1 cellular context compared by ENCODE assay signal in the genomic region with DNA sequence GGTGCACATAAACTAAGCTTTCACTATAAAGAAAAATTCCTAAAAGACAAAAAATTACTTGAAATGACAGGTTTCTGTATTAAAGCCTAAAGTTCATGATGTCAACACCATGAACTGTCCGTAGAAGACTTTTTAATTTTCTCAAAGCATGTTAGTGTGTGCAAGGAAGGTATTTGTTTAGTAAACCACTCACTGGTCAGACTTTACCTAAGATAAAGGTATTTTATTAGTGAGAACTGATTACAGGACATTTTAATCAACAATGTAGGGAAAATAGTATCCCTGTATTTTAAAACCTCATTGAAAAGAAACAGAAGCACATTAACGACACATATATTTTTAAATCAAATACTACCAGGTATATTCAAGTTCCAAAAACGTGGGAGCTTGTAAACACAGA.
TF ChIP-seq lines count a peak whose summit lies in the region.

No MANE protein-coding gene starts in this region.

TF ChIP-seq in GM12878, 131 proteins besides CTCF, POLR2A, EP300 and RAD21:
- TF ChIP-seq POLR2AphosphoS5 (IDR thresholded peaks at IDR 0.05; ENCODE audit: low read length) (no peak), KDM1A (IDR thresholded peaks at IDR 0.05; ENCODE audit: borderline replicate concordance) (no peak), EED (IDR thresholded peaks at IDR 0.05; ENCODE audit: low read depth) (no peak), ZBED1 (IDR thresholded peaks at IDR 0.05; ENCODE audit: borderline replicate concordance) (no peak), NFIC (IDR thresholded peaks at IDR 0.05; ENCODE audit: low read depth, low read length) (no peak), RELA (IDR thresholded peaks at IDR 0.05; ENCODE audit: borderline replicate concordance, partially characterized antibody) (no peak), CHD2 (IDR thresholded peaks at IDR 0.05; ENCODE audit: borderline replicate concordance, low read depth, low read length) (no peak), LARP7 (IDR thresholded peaks at IDR 0.05) (no peak)
- TF ChIP-seq, protein P1, sequence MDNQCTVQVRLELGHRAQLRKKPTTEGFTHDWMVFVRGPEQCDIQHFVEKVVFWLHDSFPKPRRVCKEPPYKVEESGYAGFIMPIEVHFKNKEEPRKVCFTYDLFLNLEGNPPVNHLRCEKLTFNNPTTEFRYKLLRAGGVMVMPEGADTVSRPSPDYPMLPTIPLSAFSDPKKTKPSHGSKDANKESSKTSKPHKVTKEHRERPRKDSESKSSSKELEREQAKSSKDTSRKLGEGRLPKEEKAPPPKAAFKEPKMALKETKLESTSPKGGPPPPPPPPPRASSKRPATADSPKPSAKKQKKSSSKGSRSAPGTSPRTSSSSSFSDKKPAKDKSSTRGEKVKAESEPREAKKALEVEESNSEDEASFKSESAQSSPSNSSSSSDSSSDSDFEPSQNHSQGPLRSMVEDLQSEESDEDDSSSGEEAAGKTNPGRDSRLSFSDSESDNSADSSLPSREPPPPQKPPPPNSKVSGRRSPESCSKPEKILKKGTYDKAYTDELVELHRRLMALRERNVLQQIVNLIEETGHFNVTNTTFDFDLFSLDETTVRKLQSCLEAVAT (IDR thresholded peaks at IDR 0.05), result no peak
- TF ChIP-seq, protein P2, sequence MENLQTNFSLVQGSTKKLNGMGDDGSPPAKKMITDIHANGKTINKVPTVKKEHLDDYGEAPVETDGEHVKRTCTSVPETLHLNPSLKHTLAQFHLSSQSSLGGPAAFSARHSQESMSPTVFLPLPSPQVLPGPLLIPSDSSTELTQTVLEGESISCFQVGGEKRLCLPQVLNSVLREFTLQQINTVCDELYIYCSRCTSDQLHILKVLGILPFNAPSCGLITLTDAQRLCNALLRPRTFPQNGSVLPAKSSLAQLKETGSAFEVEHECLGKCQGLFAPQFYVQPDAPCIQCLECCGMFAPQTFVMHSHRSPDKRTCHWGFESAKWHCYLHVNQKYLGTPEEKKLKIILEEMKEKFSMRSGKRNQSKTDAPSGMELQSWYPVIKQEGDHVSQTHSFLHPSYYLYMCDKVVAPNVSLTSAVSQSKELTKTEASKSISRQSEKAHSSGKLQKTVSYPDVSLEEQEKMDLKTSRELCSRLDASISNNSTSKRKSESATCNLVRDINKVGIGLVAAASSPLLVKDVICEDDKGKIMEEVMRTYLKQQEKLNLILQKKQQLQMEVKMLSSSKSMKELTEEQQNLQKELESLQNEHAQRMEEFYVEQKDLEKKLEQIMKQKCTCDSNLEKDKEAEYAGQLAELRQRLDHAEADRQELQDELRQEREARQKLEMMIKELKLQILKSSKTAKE (IDR thresholded peaks at IDR 0.05; ENCODE audit: low read depth, poor library complexity, severe bottlenecking), result no peak
- TF ChIP-seq, protein P3, sequence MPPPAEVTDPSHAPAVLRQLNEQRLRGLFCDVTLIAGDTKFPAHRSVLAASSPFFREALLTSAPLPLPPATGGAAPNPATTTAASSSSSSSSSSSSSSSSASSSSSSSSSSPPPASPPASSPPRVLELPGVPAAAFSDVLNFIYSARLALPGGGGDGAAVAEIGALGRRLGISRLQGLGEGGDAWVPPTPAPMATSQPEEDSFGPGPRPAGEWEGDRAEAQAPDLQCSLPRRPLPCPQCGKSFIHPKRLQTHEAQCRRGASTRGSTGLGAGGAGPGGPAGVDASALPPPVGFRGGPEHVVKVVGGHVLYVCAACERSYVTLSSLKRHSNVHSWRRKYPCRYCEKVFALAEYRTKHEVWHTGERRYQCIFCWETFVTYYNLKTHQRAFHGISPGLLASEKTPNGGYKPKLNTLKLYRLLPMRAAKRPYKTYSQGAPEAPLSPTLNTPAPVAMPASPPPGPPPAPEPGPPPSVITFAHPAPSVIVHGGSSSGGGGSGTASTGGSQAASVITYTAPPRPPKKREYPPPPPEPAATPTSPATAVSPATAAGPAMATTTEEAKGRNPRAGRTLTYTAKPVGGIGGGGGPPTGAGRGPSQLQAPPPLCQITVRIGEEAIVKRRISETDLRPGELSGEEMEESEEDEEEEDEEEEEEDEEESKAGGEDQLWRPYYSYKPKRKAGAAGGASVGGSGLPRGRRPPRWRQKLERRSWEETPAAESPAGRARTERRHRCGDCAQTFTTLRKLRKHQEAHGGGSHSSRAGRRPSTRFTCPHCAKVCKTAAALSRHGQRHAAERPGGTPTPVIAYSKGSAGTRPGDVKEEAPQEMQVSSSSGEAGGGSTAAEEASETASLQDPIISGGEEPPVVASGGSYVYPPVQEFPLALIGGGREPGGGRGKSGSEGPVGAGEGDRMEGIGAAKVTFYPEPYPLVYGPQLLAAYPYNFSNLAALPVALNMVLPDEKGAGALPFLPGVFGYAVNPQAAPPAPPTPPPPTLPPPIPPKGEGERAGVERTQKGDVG (CRISPR knock-in tag; IDR thresholded peaks at IDR 0.05), result no peak
- TF ChIP-seq, protein P4, sequence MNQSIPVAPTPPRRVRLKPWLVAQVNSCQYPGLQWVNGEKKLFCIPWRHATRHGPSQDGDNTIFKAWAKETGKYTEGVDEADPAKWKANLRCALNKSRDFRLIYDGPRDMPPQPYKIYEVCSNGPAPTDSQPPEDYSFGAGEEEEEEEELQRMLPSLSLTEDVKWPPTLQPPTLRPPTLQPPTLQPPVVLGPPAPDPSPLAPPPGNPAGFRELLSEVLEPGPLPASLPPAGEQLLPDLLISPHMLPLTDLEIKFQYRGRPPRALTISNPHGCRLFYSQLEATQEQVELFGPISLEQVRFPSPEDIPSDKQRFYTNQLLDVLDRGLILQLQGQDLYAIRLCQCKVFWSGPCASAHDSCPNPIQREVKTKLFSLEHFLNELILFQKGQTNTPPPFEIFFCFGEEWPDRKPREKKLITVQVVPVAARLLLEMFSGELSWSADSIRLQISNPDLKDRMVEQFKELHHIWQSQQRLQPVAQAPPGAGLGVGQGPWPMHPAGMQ (IDR thresholded peaks at IDR 0.05; ENCODE audit: borderline replicate concordance), result no peak
